ENCODE assay signal across 2 cellular contexts in genomic region chr10:70820976-70821750, GRCh38.
A peak's percentile ranks its signal among the peaks of the same experiment; 100 is the strongest.
TF ChIP-seq lines count a peak whose summit lies in the region.

No MANE protein-coding gene starts in this region.

TF ChIP-seq in HepG2, 621 proteins besides CTCF, POLR2A, EP300 and RAD21:
- TF ChIP-seq ZNF761 (CRISPR knock-in tag; conservative IDR thresholded peaks at IDR 0.05) = no peak
- TF ChIP-seq, protein P1, sequence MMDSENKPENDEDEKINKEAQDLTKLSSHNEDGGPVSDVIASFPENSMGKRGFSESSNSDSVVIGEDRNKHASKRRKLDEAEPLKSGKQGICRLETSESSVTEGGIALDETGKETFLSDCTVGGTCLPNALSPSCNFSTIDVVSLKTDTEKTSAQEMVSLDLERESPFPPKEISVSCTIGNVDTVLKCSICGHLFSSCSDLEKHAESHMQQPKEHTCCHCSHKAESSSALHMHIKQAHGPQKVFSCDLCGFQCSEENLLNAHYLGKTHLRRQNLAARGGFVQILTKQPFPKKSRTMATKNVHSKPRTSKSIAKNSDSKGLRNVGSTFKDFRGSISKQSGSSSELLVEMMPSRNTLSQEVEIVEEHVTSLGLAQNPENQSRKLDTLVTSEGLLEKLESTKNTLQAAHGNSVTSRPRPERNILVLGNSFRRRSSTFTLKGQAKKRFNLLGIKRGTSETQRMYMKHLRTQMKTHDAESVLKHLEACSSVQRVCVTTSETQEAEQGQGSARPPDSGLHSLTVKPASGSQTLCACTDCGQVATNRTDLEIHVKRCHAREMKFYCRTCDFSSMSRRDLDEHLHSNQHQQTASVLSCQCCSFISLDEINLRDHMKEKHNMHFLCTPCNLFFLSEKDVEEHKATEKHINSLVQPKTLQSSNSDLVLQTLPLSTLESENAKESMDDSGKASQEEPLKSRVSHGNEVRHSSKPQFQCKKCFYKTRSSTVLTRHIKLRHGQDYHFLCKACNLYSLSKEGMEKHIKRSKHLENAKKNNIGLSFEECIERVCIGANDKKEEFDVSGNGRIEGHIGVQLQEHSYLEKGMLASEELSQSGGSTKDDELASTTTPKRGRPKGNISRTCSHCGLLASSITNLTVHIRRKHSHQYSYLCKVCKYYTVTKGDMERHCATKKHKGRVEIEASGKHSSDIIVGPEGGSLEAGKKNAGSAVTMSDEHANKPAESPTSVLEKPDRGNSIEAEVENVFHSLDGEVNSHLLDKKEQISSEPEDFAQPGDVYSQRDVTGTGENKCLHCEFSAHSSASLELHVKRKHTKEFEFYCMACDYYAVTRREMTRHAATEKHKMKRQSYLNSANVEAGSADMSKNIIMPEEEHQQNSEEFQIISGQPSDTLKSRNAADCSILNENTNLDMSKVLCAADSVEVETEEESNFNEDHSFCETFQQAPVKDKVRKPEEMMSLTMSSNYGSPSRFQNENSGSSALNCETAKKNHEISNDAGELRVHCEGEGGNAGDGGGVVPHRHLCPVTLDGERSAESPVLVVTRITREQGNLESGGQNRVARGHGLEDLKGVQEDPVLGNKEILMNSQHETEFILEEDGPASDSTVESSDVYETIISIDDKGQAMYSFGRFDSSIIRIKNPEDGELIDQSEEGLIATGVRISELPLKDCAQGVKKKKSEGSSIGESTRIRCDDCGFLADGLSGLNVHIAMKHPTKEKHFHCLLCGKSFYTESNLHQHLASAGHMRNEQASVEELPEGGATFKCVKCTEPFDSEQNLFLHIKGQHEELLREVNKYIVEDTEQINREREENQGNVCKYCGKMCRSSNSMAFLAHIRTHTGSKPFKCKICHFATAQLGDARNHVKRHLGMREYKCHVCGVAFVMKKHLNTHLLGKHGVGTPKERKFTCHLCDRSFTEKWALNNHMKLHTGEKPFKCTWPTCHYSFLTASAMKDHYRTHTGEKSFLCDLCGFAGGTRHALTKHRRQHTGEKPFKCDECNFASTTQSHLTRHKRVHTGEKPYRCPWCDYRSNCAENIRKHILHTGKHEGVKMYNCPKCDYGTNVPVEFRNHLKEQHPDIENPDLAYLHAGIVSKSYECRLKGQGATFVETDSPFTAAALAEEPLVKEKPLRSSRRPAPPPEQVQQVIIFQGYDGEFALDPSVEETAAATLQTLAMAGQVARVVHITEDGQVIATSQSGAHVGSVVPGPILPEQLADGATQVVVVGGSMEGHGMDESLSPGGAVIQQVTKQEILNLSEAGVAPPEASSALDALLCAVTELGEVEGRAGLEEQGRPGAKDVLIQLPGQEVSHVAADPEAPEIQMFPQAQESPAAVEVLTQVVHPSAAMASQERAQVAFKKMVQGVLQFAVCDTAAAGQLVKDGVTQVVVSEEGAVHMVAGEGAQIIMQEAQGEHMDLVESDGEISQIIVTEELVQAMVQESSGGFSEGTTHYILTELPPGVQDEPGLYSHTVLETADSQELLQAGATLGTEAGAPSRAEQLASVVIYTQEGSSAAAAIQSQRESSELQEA (CRISPR knock-in tag; IDR thresholded peaks at IDR 0.05; ENCODE audit: not compliant biosample characterization) = no peak
- TF ChIP-seq CREB1 (IDR thresholded peaks at IDR 0.05) = peak; percentile 52; the same call in 1 of the 2 replicates
- no peak for TF ChIP-seq CREB1 (CRISPR knock-in tag; IDR thresholded peaks at IDR 0.05)
- TF ChIP-seq TEAD2 (CRISPR knock-in tag; IDR thresholded peaks at IDR 0.05) = no peak
TF ChIP-seq in HepG2: peak in this region for 1.

TF ChIP-seq in H1, 55 proteins besides CTCF, POLR2A, EP300 and RAD21:
- TF ChIP-seq CEBPB (IDR thresholded peaks at IDR 0.05; ENCODE audit: low read depth, low read length) (no peak), SP4 (IDR thresholded peaks at IDR 0.05; ENCODE audit: low read length) (no peak), EZH2 (IDR thresholded peaks at IDR 0.05; ENCODE audit: low read depth, low read length, severe bottlenecking) (no peak), CBX8 (IDR thresholded peaks at IDR 0.05; ENCODE audit: borderline replicate concordance, low read depth, low read length) (no peak)
- TF ChIP-seq, protein P2, sequence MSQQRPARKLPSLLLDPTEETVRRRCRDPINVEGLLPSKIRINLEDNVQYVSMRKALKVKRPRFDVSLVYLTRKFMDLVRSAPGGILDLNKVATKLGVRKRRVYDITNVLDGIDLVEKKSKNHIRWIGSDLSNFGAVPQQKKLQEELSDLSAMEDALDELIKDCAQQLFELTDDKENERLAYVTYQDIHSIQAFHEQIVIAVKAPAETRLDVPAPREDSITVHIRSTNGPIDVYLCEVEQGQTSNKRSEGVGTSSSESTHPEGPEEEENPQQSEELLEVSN (IDR thresholded peaks at IDR 0.05) = no peak
TF ChIP-seq in H1: peak in this region for 0.
